Comparison of ENCODE assay signal across 8 cellular contexts in genomic region chr1:207822602-207823451, GRCh38.
DNase-seq lines count a peak whose midpoint lies in the region; ATAC-seq and TF ChIP-seq lines count a peak whose summit lies in the region.

No MANE protein-coding gene starts in this region.

- peak overlapping the region; percentile 73 for H3K4me3 ChIP-seq in GM12864 (ENCODE audit: low read depth, low read length)
- peak overlapping the region; percentile 17 to 97 (median 56) for H3K4me3 ChIP-seq in fibroblast of lung (replicated peaks in 1 of 4; ENCODE audit: control extremely low read depth in 1 of 4, insufficient read depth in 1 of 4, low read depth in 3 of 4, low read length in 4 of 4)
- peak overlapping the region; percentile 51 to 98 (median 55) for H3K4me3 ChIP-seq in thyroid gland (replicated peaks in 1 of 3)

- H3K4me2 ChIP-seq in fibroblast of lung (ENCODE audit: extremely low read depth, insufficient read depth, low read length), result peak overlapping the region; percentile 97

- DNase-seq in GM12864 (ENCODE audit: low read depth) (peak; percentile 94), NCI-H2029 (lab: John Stamatoyannopoulos, UW) (peak; percentile 92), fibroblast of lung (ENCODE audit: low read depth in 2 of 2) (peak in 1 of 2 donors; percentile 37), omental fat pad (ENCODE audit: low spot score) (peak; percentile 68), thyroid gland (peak; percentile 93), SKM-1 (lab: John Stamatoyannopoulos, UW; ENCODE audit: unreplicated experiment) (no peak)
- DNase-seq in activated T-cell treated with anti-CD3 and anti-CD28 coated beads, Interleukin-2, amount 50 U/mL, for 1 hour, result peak; percentile 74

- H3K27me3 ChIP-seq in fibroblast of lung (ENCODE audit: control insufficient read depth, insufficient read depth, low read length), result no peaks in the 10 kb centered on the region
- no peaks in the 10 kb centered on the region for H3K27me3 ChIP-seq in thyroid gland

- H3K4me1 ChIP-seq in fibroblast of lung (ENCODE audit: control insufficient read depth, extremely low read depth, insufficient read depth, low read length), result peaks cover 46% of the 10 kb centered on the region
- H3K4me1 ChIP-seq in thyroid gland, result peaks cover 78 to 79% of the 10 kb centered on the region in 2 donors

- intact Hi-C loops in thyroid gland (cut with DNase I), result no loop called here

- peak overlapping the region; percentile 96 for H3K27ac ChIP-seq in fibroblast of lung (ENCODE audit: insufficient read depth, low read length)
- peak overlapping the region; percentile 97 to 100 (median 99) for H3K27ac ChIP-seq in thyroid gland

- no peak overlapping the region for H2AFZ ChIP-seq in fibroblast of lung (ENCODE audit: low read length)

- TF ChIP-seq CTCF in GM12864 (IDR thresholded peaks at IDR 0.05; ENCODE audit: low read depth, low read length, missing control alignments), result no peak
- no peak for TF ChIP-seq CTCF in fibroblast of lung (conservative IDR thresholded peaks at IDR 0.05 in 1 of 2, IDR thresholded peaks at IDR 0.05 in 1 of 2; ENCODE audit: low read depth in 1 of 2, low read length in 2 of 2)
- TF ChIP-seq CTCF in omental fat pad (IDR thresholded peaks at IDR 0.05), result no peak
- no peak for TF ChIP-seq CTCF in thyroid gland (IDR thresholded peaks at IDR 0.05)

- H3K9ac ChIP-seq in fibroblast of lung (ENCODE audit: insufficient read depth, low read length), result peak overlapping the region; percentile 76

- WGBS in thyroid gland, 2 donors, result 36 to 41% methylated on average over 11 of the region's 11 CpGs

- H3K9me3 ChIP-seq in fibroblast of lung (ENCODE audit: control insufficient read depth, insufficient read depth, low read depth, low read length), result no peaks in the 10 kb centered on the region
- H3K9me3 ChIP-seq in thyroid gland, result no peaks in the 10 kb centered on the region

- peaks cover 46% of the 10 kb centered on the region for H3K79me2 ChIP-seq in fibroblast of lung (ENCODE audit: control insufficient read depth, insufficient read depth, low read length)

- H3K36me3 ChIP-seq in fibroblast of lung (ENCODE audit: control insufficient read depth, insufficient read depth, low read length), result no peaks in the 10 kb centered on the region
- peaks cover 6 to 7% of the 10 kb centered on the region in 2 donors for H3K36me3 ChIP-seq in thyroid gland

- no peaks in the 10 kb centered on the region for H4K20me1 ChIP-seq in fibroblast of lung (ENCODE audit: control insufficient read depth, extremely low read depth, insufficient read depth, low read length)

- ATAC-seq in GM21723 (IDR thresholded peaks at IDR 0.05; ENCODE audit: unreplicated experiment) (peak; percentile 72), omental fat pad (ENCODE audit: low FRiP score) (peak; percentile 69)

- peak in 1 of 2 donors; percentile 90 for TF ChIP-seq POLR2A in thyroid gland (IDR thresholded peaks at IDR 0.05)
